In genomic region chr3:42545284-42545900, GRCh38 we compare ENCODE assay signal across 18 cellular contexts. TPM values are rescaled to one million over a fixed set of nuclear protein-coding genes. Genes with fewer than 3 reads are reported as not detected.
A peak's percentile ranks its signal among the peaks of the same experiment; 100 is the strongest.
DNase-seq lines count a peak whose midpoint lies in the region; ATAC-seq, FAIRE-seq and TF ChIP-seq lines count a peak whose summit lies in the region.
"Had no signal": no experiment of that assay in that cellular context is flagged by ENCODE, and none has a peak within 500 bp of the region (broad histone marks: within the 10 kb centered on the region; RNA-seq: fewer than 3 reads in every experiment).

No MANE protein-coding gene starts in this region.

- POLR2A ChIA-PET in CD4-positive, alpha-beta T cell (lab: Charles Lee): interaction anchor here (1.4 to 2.9 kb wide), 2 partner anchors 9 to 44 kb away, joined by 5 to 11 read pairs; partner anchors contain the start of gene VIPR1

- H3K4me3 Mint-ChIP-seq in glutamatergic neuron (ENCODE audit: unreplicated experiment): peak overlapping the region; percentile 48
- H3K4me3 Mint-ChIP-seq in CD4-positive, alpha-beta T cell: no peak overlapping the region
- H3K4me3 Mint-ChIP-seq: CD4-positive, alpha-beta memory T cell; nephron progenitor cell had no signal

- H3K36me3 Mint-ChIP-seq in glutamatergic neuron (ENCODE audit: unreplicated experiment): no peaks in the 10 kb centered on the region
- H3K36me3 Mint-ChIP-seq in CD4-positive, alpha-beta T cell (ENCODE audit: low read depth): peaks cover 25% of the 10 kb centered on the region

- no peaks in the 10 kb centered on the region for H3K9me3 Mint-ChIP-seq in glutamatergic neuron (ENCODE audit: unreplicated experiment)
- H3K9me3 Mint-ChIP-seq in CD4-positive, alpha-beta T cell: no peaks in the 10 kb centered on the region
- H3K9me3 Mint-ChIP-seq: CD4-positive, alpha-beta memory T cell; nephron progenitor cell had no signal

- DNase-seq in NCI-H2029 treated with DMSO at 0.1 percent for 48 hours (lab: John Stamatoyannopoulos, UW): peak; percentile 26
- DNase-seq in NCI-H2029 (lab: John Stamatoyannopoulos, UW): no peak
- DNase-seq in glutamatergic neuron: peak; percentile 30
- DNase-seq in mesenteric fat pad (ENCODE audit: low spot score): peak; percentile 53
- no peak for DNase-seq in HTR-8/SVneo (ENCODE audit: insufficient read length, low spot score)
- no peak for DNase-seq in CD4-positive, alpha-beta T cell
- DNase-seq in activated T-cell treated with anti-CD3 and anti-CD28 coated beads for 4 hours: no peak
- no peak for DNase-seq in stimulated activated CD4-positive, alpha-beta T cell treated with anti-CD3 and anti-CD28 coated beads, Interleukin-1b, Interleukin-23, amount 100 ng/mL, for 48 hours
- DNase-seq: activated gamma-delta T cell treated with Interleukin-2 at 50 U/mL for 16 hours; CD4-positive, alpha-beta memory T cell; GOT3; NCI-H187 treated with DMSO at 0.1 percent for 48 hours; NCI-H524; nephron progenitor cell; SW 1271 had no signal

- H3K27ac Mint-ChIP-seq in glutamatergic neuron (ENCODE audit: unreplicated experiment): peak overlapping the region; percentile 14
- H3K27ac Mint-ChIP-seq in CD4-positive, alpha-beta T cell: no peak overlapping the region
- H3K27ac Mint-ChIP-seq: nephron progenitor cell had no signal

- no peak for ATAC-seq in CD4-positive, alpha-beta T cell (ENCODE audit: poor library complexity)
- ATAC-seq: GM12878 had no signal

- intact Hi-C loops in CD4-positive, alpha-beta T cell (cut with DNase I, micrococcal nuclease): loop anchor here in 1 of 2 experiments (5.0 kb wide), 1 partner anchor 298 kb away; no protein-coding TSS in a partner anchor

- H3K4me1 Mint-ChIP-seq in glutamatergic neuron (ENCODE audit: low read depth, unreplicated experiment): peaks cover 21% of the 10 kb centered on the region
- H3K4me1 Mint-ChIP-seq in CD4-positive, alpha-beta T cell (ENCODE audit: low read depth): peaks cover 8% of the 10 kb centered on the region

- H3K27ac ChIP-seq in CD4-positive, alpha-beta T cell (ENCODE audit: low read depth, low read length): no peak overlapping the region

- CTCF ChIA-PET in CD4-positive, alpha-beta T cell (lab: Charles Lee): interaction anchor here (1.5 to 1.9 kb wide), 2 partner anchors 9 to 44 kb away, joined by 3 to 5 read pairs; no protein-coding TSS in a partner anchor

- TF ChIP-seq CTCF in glutamatergic neuron (IDR thresholded peaks at IDR 0.05; ENCODE audit: partially characterized antibody, unreplicated experiment): no peak
- no peak for TF ChIP-seq CTCF in CD4-positive, alpha-beta T cell (IDR thresholded peaks at IDR 0.05)

- H3K27me3 ChIP-seq in CD4-positive, alpha-beta T cell (ENCODE audit: control insufficient read depth, insufficient read depth, low read length): no peaks in the 10 kb centered on the region

- no peaks in the 10 kb centered on the region for H3K9me3 ChIP-seq in CD4-positive, alpha-beta T cell (ENCODE audit: control insufficient read depth, low read length)

- FAIRE-seq in HTR-8/SVneo (lab: Jason Lieb, UNC): no peak
- FAIRE-seq: GM12878, RCC 7860 had no signal

- H3K27me3 Mint-ChIP-seq in glutamatergic neuron (ENCODE audit: unreplicated experiment): peaks cover 7% of the 10 kb centered on the region
- no peaks in the 10 kb centered on the region for H3K27me3 Mint-ChIP-seq in CD4-positive, alpha-beta T cell
- H3K27me3 Mint-ChIP-seq: CD4-positive, alpha-beta memory T cell had no signal

RNA-seq across cellular contexts. Expression of gene SEC22C, which starts 36.4 kb away (rescaled TPM):
- total RNA-seq in glutamatergic neuron (ENCODE audit: unreplicated experiment) (36.9 TPM), mesenteric fat pad (44.7 TPM)
- total RNA-seq in CD4-positive, alpha-beta T cell: 10 to 100 TPM; 73.6 to 75.4 TPM

RNA-seq across cellular contexts. Expression of gene VIPR1, which starts 42.9 kb away (rescaled TPM):
- total RNA-seq in glutamatergic neuron (ENCODE audit: unreplicated experiment) (not detected), mesenteric fat pad (2.4 TPM)
- 10 to 100 TPM; 66.8 to 67.6 TPM for total RNA-seq in CD4-positive, alpha-beta T cell
- total RNA-seq: A172 had no signal

RNA-seq across cellular contexts. Expression of gene SS18L2, which starts 45.3 kb away (rescaled TPM):
- total RNA-seq in glutamatergic neuron (ENCODE audit: unreplicated experiment) (38.9 TPM), mesenteric fat pad (23.3 TPM)
- 10 to 100 TPM; 47.2 to 53.6 TPM for total RNA-seq in CD4-positive, alpha-beta T cell

RNA-seq across cellular contexts. Expression of gene NKTR, which starts 55.1 kb away (rescaled TPM):
- total RNA-seq in glutamatergic neuron (ENCODE audit: unreplicated experiment) (196 TPM), mesenteric fat pad (80.6 TPM)
- total RNA-seq in CD4-positive, alpha-beta T cell: 100 to 1,000 TPM; 236 to 249 TPM

Comparison
In these comparisons a context has a peak if more than half of its experiments do, and no peak if none do; other contexts are left out.
1. DNase-seq: peak in NCI-H2029 treated with DMSO at 0.1 percent for 48 hours (single experiment), glutamatergic neuron (single experiment) and mesenteric fat pad (single experiment); none in NCI-H2029 (single experiment), HTR-8/SVneo (single experiment), CD4-positive, alpha-beta T cell (0 of 10), activated T-cell treated with anti-CD3 and anti-CD28 coated beads for 4 hours (single experiment) and stimulated activated CD4-positive, alpha-beta T cell treated with anti-CD3 and anti-CD28 coated beads, Interleukin-1b, Interleukin-23, amount 100 ng/mL, for 48 hours (single experiment).
2. RNA of gene VIPR1, which starts 42.9 kb away (total RNA-seq): 66.8 to 67.6 TPM in CD4-positive, alpha-beta T cell; 2.4 TPM in mesenteric fat pad (single experiment) and not detected in glutamatergic neuron (single experiment); every median in the first group is over 10 times any median in the second.